Comparison of ENCODE assay signal across 16 cellular contexts in the genomic region with DNA sequence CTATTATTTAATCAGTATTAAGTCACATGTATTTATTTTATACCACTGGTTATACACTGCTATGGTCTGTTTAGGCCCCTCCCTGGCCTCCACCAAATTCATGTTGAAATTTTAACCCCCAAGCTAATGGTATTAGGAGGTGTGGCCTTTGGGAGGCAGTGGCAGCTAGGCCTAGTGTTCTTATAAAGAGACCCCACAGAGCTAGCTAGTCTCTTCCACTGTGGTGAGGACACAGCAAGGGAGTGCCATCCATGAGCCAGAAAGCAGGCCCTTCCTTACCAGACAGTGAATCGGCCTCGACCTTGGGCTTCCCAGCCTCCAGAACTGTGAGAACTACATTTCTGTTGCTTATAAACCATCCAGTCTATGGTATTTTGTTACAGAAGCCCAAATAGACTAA.
"Had no signal": no experiment of that assay in that cellular context is flagged by ENCODE, and none has a peak within 500 bp of the region (broad histone marks: within the 10 kb centered on the region; RNA-seq: fewer than 3 reads in every experiment).

No MANE protein-coding gene starts in this region.

- H3K9me3 ChIP-seq: esophagus squamous epithelium, right atrium auricular region, suprapubic skin had no signal

- ATAC-seq: activated T-cell treated with anti-CD3 and anti-CD28 coated beads, Interleukin-2, amount 50 U/mL, for 4 hours had no signal

- H3K4me1 ChIP-seq: esophagus squamous epithelium, suprapubic skin had no signal

- H3K27me3 ChIP-seq: esophagus squamous epithelium, right atrium auricular region, suprapubic skin had no signal

- H3K4me1 Mint-ChIP-seq: nephron had no signal

- FAIRE-seq: colon, kidney had no signal

- H3K27ac Mint-ChIP-seq: activated CD4-positive, alpha-beta memory T cell treated with anti-CD3 and anti-CD28 coated beads for 36 hours; nephron; progenitor cell of endocrine pancreas; type B pancreatic cell had no signal

- H3K27ac ChIP-seq: esophagus squamous epithelium, right atrium auricular region, suprapubic skin had no signal

- H3K27me3 Mint-ChIP-seq: activated CD4-positive, alpha-beta memory T cell treated with anti-CD3 and anti-CD28 coated beads for 36 hours; type B pancreatic cell had no signal

- DNase-seq: activated CD4-positive, alpha-beta memory T cell treated with anti-CD3 and anti-CD28 coated beads for 36 hours; activated effector memory CD4-positive, alpha-beta T cell treated with Interleukin-2 at 50 U/mL for 16 hours; activated naive CD4-positive, alpha-beta T cell treated with anti-CD3 and anti-CD28 coated beads, Interleukin-2, amount 50 U/mL, for 16 hours; activated T-cell treated with anti-CD3 and anti-CD28 coated beads, Interleukin-2, amount 50 U/mL, for 4 hours; esophagus squamous epithelium; hippocampal formation; kidney; stimulated activated CD4-positive, alpha-beta T cell treated with anti-CD3 and anti-CD28 coated beads, Interleukin-4, amount 100 ng/mL, for 1 hour; stimulated activated naive CD4-positive, alpha-beta T cell treated with Interleukin-2 at 50 U/mL for 16 hours; T-helper 1 cell had no signal

- H3K9me3 Mint-ChIP-seq: activated CD4-positive, alpha-beta memory T cell treated with anti-CD3 and anti-CD28 coated beads for 36 hours; activated T-cell treated with anti-CD3 and anti-CD28 coated beads, Interleukin-2, amount 50 U/mL, for 4 hours; nephron; type B pancreatic cell had no signal

- H3K4me3 Mint-ChIP-seq: activated CD4-positive, alpha-beta memory T cell treated with anti-CD3 and anti-CD28 coated beads for 36 hours; activated T-cell treated with anti-CD3 and anti-CD28 coated beads, Interleukin-2, amount 50 U/mL, for 4 hours; nephron; type B pancreatic cell had no signal

- H3K4me3 ChIP-seq: esophagus squamous epithelium, right atrium auricular region, suprapubic skin had no signal
